Comparison of ENCODE assay signal across 1 cellular context in genomic region chr16:81752225-81752875, GRCh38.
TF ChIP-seq lines count a peak whose summit lies in the region.

No MANE protein-coding gene starts in this region.

TF ChIP-seq in GM12878, 131 proteins besides CTCF, POLR2A, EP300 and RAD21 (continued from another document and continues in another):
- TF ChIP-seq HSF1 (IDR thresholded peaks at IDR 0.05; ENCODE audit: low read depth, low read length) (no peak), ZNF687 (IDR thresholded peaks at IDR 0.05) (peak; percentile 72), PML (IDR thresholded peaks at IDR 0.05; ENCODE audit: low read length) (peak; percentile 57; the same call in 1 of the 2 replicates), TAF1 (IDR thresholded peaks at IDR 0.05; ENCODE audit: borderline replicate concordance, low read depth, low read length) (peak; percentile 54; the same call in 1 of the 2 replicates), KLF5 (IDR thresholded peaks at IDR 0.05; ENCODE audit: partially characterized antibody) (no peak), ASH2L (IDR thresholded peaks at IDR 0.05; ENCODE audit: borderline replicate concordance, low read depth) (no peak), TCF12 (IDR thresholded peaks at IDR 0.05; ENCODE audit: low read depth, low read length) (peak; percentile 75; the same call in 1 of the 2 replicates), MTA2 (IDR thresholded peaks at IDR 0.05; ENCODE audit: low read depth) (peak; percentile 81), IRF4 (IDR thresholded peaks at IDR 0.05; ENCODE audit: low read depth, low read length) (peak; percentile 68; the same call in 1 of the 2 replicates), KDM1A (IDR thresholded peaks at IDR 0.05; ENCODE audit: borderline replicate concordance) (no peak), CHD2 (IDR thresholded peaks at IDR 0.05; ENCODE audit: borderline replicate concordance, low read depth, low read length) (peak; percentile 27; the same call in 1 of the 2 replicates), TCF3 (IDR thresholded peaks at IDR 0.05; ENCODE audit: borderline replicate concordance, insufficient read depth, low read depth, low read length) (0 out of 2 replicates have a peak, but pooled peaks have one; percentile 55), POLR2AphosphoS5 (IDR thresholded peaks at IDR 0.05; ENCODE audit: low read length) (peak; percentile 80), EZH2 (IDR thresholded peaks at IDR 0.05; ENCODE audit: borderline replicate concordance, control insufficient read depth, low read depth, low read length) (no peak), NBN (IDR thresholded peaks at IDR 0.05) (peak; percentile 68), ATF2 (IDR thresholded peaks at IDR 0.05; ENCODE audit: low read length) (no peak), MEF2A (IDR thresholded peaks at IDR 0.05; ENCODE audit: insufficient read depth, low read depth, low read length) (0 out of 2 replicates have a peak, but pooled peaks have one; percentile 35), MEF2B (IDR thresholded peaks at IDR 0.05; ENCODE audit: partially characterized antibody, poor library complexity, severe bottlenecking) (peak; percentile 32), PKNOX1 (IDR thresholded peaks at IDR 0.05) (peak; percentile 53; the same call in 1 of the 2 replicates), NKRF (conservative IDR thresholded peaks at IDR 0.05) (0 out of 2 replicates have a peak, but pooled peaks have one; percentile 40), NR2F1 (conservative IDR thresholded peaks at IDR 0.05) (peak; percentile 28; the same call in 1 of the 2 replicates), BACH1 (IDR thresholded peaks at IDR 0.05; ENCODE audit: borderline replicate concordance) (peak; percentile 48; the same call in 1 of the 2 replicates), MAX (IDR thresholded peaks at IDR 0.05; ENCODE audit: low read depth, low read length) (0 out of 2 replicates have a peak, but pooled peaks have one; percentile 35), SIN3A (IDR thresholded peaks at IDR 0.05; ENCODE audit: low read depth, low read length) (no peak), GATAD2B (conservative IDR thresholded peaks at IDR 0.05; ENCODE audit: low read depth) (peak; percentile 79; the same call in 1 of the 2 replicates), RB1 (IDR thresholded peaks at IDR 0.05; ENCODE audit: borderline replicate concordance) (peak; percentile 73; the same call in 1 of the 2 replicates), SMAD5 (IDR thresholded peaks at IDR 0.05; ENCODE audit: low read depth) (peak; percentile 65; the same call in 1 of the 2 replicates), ZBED1 (IDR thresholded peaks at IDR 0.05; ENCODE audit: borderline replicate concordance) (no peak), HDGF (IDR thresholded peaks at IDR 0.05) (peak; percentile 47; the same call in 1 of the 2 replicates), RELB (IDR thresholded peaks at IDR 0.05; ENCODE audit: low read depth) (peak; percentile 85), IKZF1 (conservative IDR thresholded peaks at IDR 0.05) (peak; percentile 94), POU2F2 (IDR thresholded peaks at IDR 0.05; ENCODE audit: borderline replicate concordance, low read depth, low read length) (0 out of 3 replicates have a peak, but pooled peaks have one; percentile 58), E2F4 (IDR thresholded peaks at IDR 0.05; ENCODE audit: low read depth, low read length) (no peak), SPI1 (IDR thresholded peaks at IDR 0.05; ENCODE audit: borderline replicate concordance, insufficient read depth, low read depth, low read length) (peak; percentile 100), CHD1 (IDR thresholded peaks at IDR 0.05; ENCODE audit: low read depth, low read length) (0 out of 2 replicates have a peak, but pooled peaks have one; percentile 75), ETV6 (conservative IDR thresholded peaks at IDR 0.05 in 1 of 2, IDR thresholded peaks at IDR 0.05 in 1 of 2; ENCODE audit: borderline replicate concordance in 1 of 2, low read depth in 1 of 2) (peak in 1 of 2 experiments; percentile 61; a peak in 2 of 4 replicates), BHLHE40 (IDR thresholded peaks at IDR 0.05; ENCODE audit: borderline replicate concordance in 1 of 2, low read depth in 2 of 2, low read length in 1 of 2) (peak; percentile 56 to 57; a peak in 3 of 4 replicates), SRF (IDR thresholded peaks at IDR 0.05; ENCODE audit: low read depth in 2 of 2, low read length in 2 of 2) (0 out of 4 replicates have a peak, but pooled peaks of 1 of the 2 experiments have one; percentile 53), ATF7 (IDR thresholded peaks at IDR 0.05; ENCODE audit: low read depth) (peak; percentile 59), PAX5 (IDR thresholded peaks at IDR 0.05; ENCODE audit: borderline replicate concordance, low read depth, low read length) (peak; percentile 69; the same call in 1 of the 2 replicates), GABPA (IDR thresholded peaks at IDR 0.05; ENCODE audit: low read depth) (peak; percentile 24; the same call in 1 of the 2 replicates), CREB1 (IDR thresholded peaks at IDR 0.05; ENCODE audit: low read depth) (peak; percentile 18; the same call in 1 of the 2 replicates), CBX3 (IDR thresholded peaks at IDR 0.05; ENCODE audit: borderline replicate concordance, low read depth) (no peak), MLLT1 (IDR thresholded peaks at IDR 0.05) (no peak), ELK1 (IDR thresholded peaks at IDR 0.05; ENCODE audit: low read depth, low read length) (0 out of 2 replicates have a peak, but pooled peaks have one; percentile 20), CBFB (IDR thresholded peaks at IDR 0.05; ENCODE audit: low read depth) (0 out of 2 replicates have a peak, but pooled peaks have one; percentile 56)
